8 cellular contexts compared by ENCODE assay signal in genomic region chr11:748007-748359, GRCh38. TPM values are rescaled to one million over a fixed set of nuclear protein-coding genes. Genes with fewer than 3 reads are reported as not detected.
DNase-seq lines count a peak whose midpoint lies in the region; TF ChIP-seq lines count a peak whose summit lies in the region.

No MANE protein-coding gene starts in this region.

- H3K9ac ChIP-seq in HUES48 (ENCODE audit: low read depth, low read length) (peak overlapping the region; percentile 80), liver (ENCODE audit: low read depth in 1 of 2, low read length in 2 of 2) (peak overlapping the region in 1 of 2 donors; percentile 77)

- H3K9me3 Mint-ChIP-seq in brain: peaks cover 0 to 3% (median 0%) of the 10 kb centered on the region in 5 experiments

- peak overlapping the region in 4 of 5 experiments; percentile 72 to 85 (median 76) for H3K27ac Mint-ChIP-seq in brain

- H3K27ac ChIP-seq in HUES48 (ENCODE audit: low read depth, low read length) (peak overlapping the region; percentile 20), liver (ENCODE audit: low read depth in 1 of 2, low read length in 2 of 2) (peak overlapping the region; percentile 56 to 72), tibial artery (peak overlapping the region; percentile 87 to 92)

- H3K4me3 ChIP-seq in HUES48 (ENCODE audit: low read depth, low read length) (peak overlapping the region; percentile 89), liver (ENCODE audit: low read depth in 1 of 3, low read length in 3 of 3) (peak overlapping the region; percentile 44 to 99 (median 73)), tibial artery (peak overlapping the region; percentile 92 to 94)

- H3K4me1 ChIP-seq in HUES48 (ENCODE audit: control insufficient read depth, insufficient read depth, low read length) (peaks cover 15% of the 10 kb centered on the region), liver (ENCODE audit: control insufficient read depth in 4 of 4, insufficient read depth in 4 of 4, low read length in 3 of 4) (peaks cover 7 to 31% (median 23%) of the 10 kb centered on the region in 4 donors), tibial artery (peaks cover 0 to 28% (median 21%) of the 10 kb centered on the region in 4 donors)

- peak; percentile 64 for DNase-seq in activated CD8-positive, alpha-beta memory T cell treated with anti-CD3 and anti-CD28 coated beads for 24 hours
- no peak for DNase-seq in activated CD8-positive, alpha-beta memory T cell treated with anti-CD3 and anti-CD28 coated beads, Interleukin-2, amount 50 U/mL, for 48 hours
- DNase-seq in tibial artery (no peak), glomerular visceral epithelial cell (ENCODE audit: extremely low spot score) (no peak), mucosa of gallbladder (ENCODE audit: low spot score) (no peak)

- peaks cover 7% of the 10 kb centered on the region for H3K36me3 Mint-ChIP-seq in brain

- H3K27me3 Mint-ChIP-seq in brain: no peaks in the 10 kb centered on the region

- no peak for TF ChIP-seq RAD21 in liver (IDR thresholded peaks at IDR 0.05)

- no peak for TF ChIP-seq CTCF in brain (conservative IDR thresholded peaks at IDR 0.05)
- TF ChIP-seq CTCF in liver (IDR thresholded peaks at IDR 0.05; ENCODE audit: low read depth, low read length, missing input control): no peak
- no peak for TF ChIP-seq CTCF in tibial artery (IDR thresholded peaks at IDR 0.05)

- 6% methylated on average over 18 of the region's 18 CpGs for WGBS in liver

- H3K36me3 ChIP-seq in HUES48 (ENCODE audit: control insufficient read depth, insufficient read depth, low read length) (peaks cover 16% of the 10 kb centered on the region), liver (ENCODE audit: control insufficient read depth in 4 of 4, insufficient read depth in 3 of 4, low read depth in 1 of 4, low read length in 3 of 4) (no peaks in the 10 kb centered on the region), tibial artery (peaks cover 0 to 6% (median 0%) of the 10 kb centered on the region in 3 donors)

- H3K27me3 ChIP-seq in HUES48 (ENCODE audit: control insufficient read depth, insufficient read depth, low read length) (no peaks in the 10 kb centered on the region), liver (ENCODE audit: control insufficient read depth in 4 of 4, insufficient read depth in 4 of 4, low read length in 3 of 4) (no peaks in the 10 kb centered on the region), tibial artery (no peaks in the 10 kb centered on the region)

- H3K9me3 ChIP-seq in HUES48 (ENCODE audit: control insufficient read depth, insufficient read depth, low read length): no peaks in the 10 kb centered on the region
- H3K9me3 ChIP-seq in liver (ENCODE audit: control insufficient read depth in 4 of 4, low read length in 3 of 4): no peaks in the 10 kb centered on the region
- H3K9me3 ChIP-seq in tibial artery: no peaks in the 10 kb centered on the region

- intact Hi-C loops in tibial artery (cut with DNase I; ENCODE audit: low total_unique reads): no loop called here

- H3K4me3 Mint-ChIP-seq in brain: peak overlapping the region; percentile 86 to 93 (median 88)

- peaks cover 32% of the 10 kb centered on the region for H3K4me1 Mint-ChIP-seq in brain

TF ChIP-seq in liver, 16 proteins besides CTCF, POLR2A, EP300 and RAD21:
- TF ChIP-seq REST (IDR thresholded peaks at IDR 0.05) (peak; percentile 84), HNF4A (conservative IDR thresholded peaks at IDR 0.05) (no peak), YY1 (IDR thresholded peaks at IDR 0.05) (no peak), RXRA (IDR thresholded peaks at IDR 0.05) (no peak)

RNA-seq across cellular contexts. Expression of gene TALDO1, which starts 0.7 kb away (rescaled TPM):
- polyA plus RNA-seq in brain (ENCODE audit: insufficient read depth, low read depth, low replicate concordance): 182 TPM
- 100 to 1,000 TPM in 1 of 2 donors, 10 to 100 TPM in 1; 72.5 to 181 TPM for total RNA-seq in liver
- polyA plus RNA-seq in liver: 100 to 1,000 TPM; 123 to 133 TPM
- total RNA-seq in mucosa of gallbladder: 176 TPM

RNA-seq across cellular contexts. Expression of gene GATD1, which starts 29.3 kb away (rescaled TPM):
- polyA plus RNA-seq in brain (ENCODE audit: insufficient read depth, low read depth, low replicate concordance) (44.6 TPM), liver (10 to 100 TPM; 22.7 to 23.0 TPM)
- total RNA-seq in liver (10 to 100 TPM; 26.3 to 37.2 TPM), mucosa of gallbladder (85.9 TPM)

RNA-seq across cellular contexts. Expression of gene CEND1, which starts 41.9 kb away (rescaled TPM):
- polyA plus RNA-seq in brain (ENCODE audit: insufficient read depth, low read depth, low replicate concordance) (105 TPM), liver (not detected)
- total RNA-seq in liver (not detected), mucosa of gallbladder (0.49 TPM)

RNA-seq across cellular contexts. Expression of gene EPS8L2, which starts 42.0 kb away (rescaled TPM):
- polyA plus RNA-seq in brain (ENCODE audit: insufficient read depth, low read depth, low replicate concordance) (9.5 TPM), liver (10 to 100 TPM; 62.2 to 63.2 TPM)
- total RNA-seq in liver (100 to 1,000 TPM in 1 of 2 donors, 10 to 100 TPM in 1; 24.4 to 138 TPM), mucosa of gallbladder (228 TPM)

RNA-seq across cellular contexts. Expression of gene SLC25A22, which starts 50.1 kb away (rescaled TPM):
- polyA plus RNA-seq in brain (ENCODE audit: insufficient read depth, low read depth, low replicate concordance) (40.7 TPM), liver (10 to 100 TPM in 1 of 2 donors, 1 to 10 TPM in 1; 9.0 to 26.8 TPM)
- total RNA-seq in liver (10 to 100 TPM in 1 of 2 donors, 1 to 10 TPM in 1; 5.3 to 15.1 TPM), mucosa of gallbladder (16.3 TPM)

Comparison
In these comparisons a context has a peak if more than half of its experiments do, and no peak if none do; other contexts are left out.
1. H3K27ac ChIP-seq: peak in every context shown above with its lines; median percentile 90 in tibial artery; 64 in liver; 20 in HUES48.